12 cellular contexts compared by ENCODE assay signal in the genomic region with DNA sequence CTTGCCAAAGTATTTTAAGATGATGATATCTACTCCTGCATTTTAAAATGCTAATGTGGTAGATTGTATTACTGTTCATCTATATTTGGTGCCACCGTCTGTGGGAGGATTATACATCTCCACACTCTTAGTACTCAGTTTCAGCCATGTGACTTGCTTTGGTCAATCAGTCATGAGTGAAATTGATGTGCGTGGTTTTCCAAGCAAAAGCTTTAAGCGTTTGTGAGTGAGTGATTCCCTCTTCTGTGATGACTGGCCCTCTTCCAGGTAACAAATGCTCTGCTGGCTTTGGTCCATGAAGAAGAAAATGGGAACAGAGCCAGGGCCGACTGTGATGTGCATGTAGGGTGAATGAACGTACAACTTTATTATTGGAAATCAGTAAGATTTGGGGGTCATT.
A peak's percentile ranks its signal among the peaks of the same experiment; 100 is the strongest.
DNase-seq lines count a peak whose midpoint lies in the region; ATAC-seq and TF ChIP-seq lines count a peak whose summit lies in the region.
"Had no signal": no experiment of that assay in that cellular context is flagged by ENCODE, and none has a peak within 500 bp of the region (broad histone marks: within the 10 kb centered on the region; RNA-seq: fewer than 3 reads in every experiment).

No MANE protein-coding gene starts in this region.

- no peaks in the 10 kb centered on the region for H3K9me3 Mint-ChIP-seq in activated CD4-positive, alpha-beta T cell treated with anti-CD3 and anti-CD28 coated beads for 36 hours (ENCODE audit: low read depth)
- no peaks in the 10 kb centered on the region for H3K9me3 Mint-ChIP-seq in Calu3 (ENCODE audit: low read depth, unreplicated experiment)
- H3K9me3 Mint-ChIP-seq: memory B cell had no signal

- no TSS peak for BruUV-seq in Calu3 (replicated peaks; lab: Mats Ljungman, UMichigan)

- no peaks in the 10 kb centered on the region for H3K27me3 ChIP-seq in SJCRH30
- H3K27me3 ChIP-seq: right lobe of liver had no signal

- H3K27ac Mint-ChIP-seq in activated CD4-positive, alpha-beta T cell treated with anti-CD3 and anti-CD28 coated beads for 36 hours, result no peak overlapping the region
- no peak overlapping the region for H3K27ac Mint-ChIP-seq in Calu3 (ENCODE audit: unreplicated experiment)
- H3K27ac Mint-ChIP-seq: memory B cell had no signal

- peaks cover 2% of the 10 kb centered on the region for H3K27me3 Mint-ChIP-seq in activated CD4-positive, alpha-beta T cell treated with anti-CD3 and anti-CD28 coated beads for 36 hours
- peaks cover 28% of the 10 kb centered on the region for H3K27me3 Mint-ChIP-seq in Calu3 (ENCODE audit: unreplicated experiment)
- H3K27me3 Mint-ChIP-seq: memory B cell had no signal

- intact Hi-C loops in activated CD4-positive, alpha-beta T cell treated with anti-CD3 and anti-CD28 coated beads for 36 hours (cut with DNase I, micrococcal nuclease), result loop anchor here in 1 of 2 experiments (5.0 kb wide), 1 partner anchor 215 kb away; no protein-coding TSS in a partner anchor
- intact Hi-C loops in Calu3 (cut with micrococcal nuclease; ENCODE audit: unreplicated experiment), result no loop called here

- peaks cover 12% of the 10 kb centered on the region for H3K4me1 ChIP-seq in SJCRH30
- H3K4me1 ChIP-seq: HAP-1, right lobe of liver had no signal

- no peaks in the 10 kb centered on the region for H3K9me3 ChIP-seq in SJCRH30 (replicated peaks)
- H3K9me3 ChIP-seq: HAP-1, right lobe of liver had no signal

- no peaks in the 10 kb centered on the region for H3K36me3 Mint-ChIP-seq in activated CD4-positive, alpha-beta T cell treated with anti-CD3 and anti-CD28 coated beads for 36 hours (ENCODE audit: low read depth)
- no peaks in the 10 kb centered on the region for H3K36me3 Mint-ChIP-seq in Calu3 (ENCODE audit: insufficient read depth, unreplicated experiment)
- H3K36me3 Mint-ChIP-seq: memory B cell had no signal

- CTCF ChIA-PET in activated CD4-positive, alpha-beta T cell treated with anti-CD3 and anti-CD28 coated beads for 36 hours (lab: Charles Lee), result no interaction called here
- CTCF ChIA-PET in Calu3 (lab: Charles Lee), result no interaction called here

- no peak for TF ChIP-seq CTCF in Calu3 (IDR thresholded peaks at IDR 0.05; ENCODE audit: unreplicated experiment)

- peak; percentile 9 for DNase-seq in activated CD4-positive, alpha-beta T cell treated with anti-CD3 and anti-CD28 coated beads for 36 hours
- no peak for DNase-seq in activated CD4-positive, alpha-beta T cell treated with anti-CD3 and anti-CD28 coated beads for 1 hour
- DNase-seq in HT1080 (ENCODE audit: low read depth) (peak; percentile 44), SJCRH30 (peak; percentile 33 to 69), smooth muscle cell of the brain vasculature (ENCODE audit: low read depth, low spot score) (peak; percentile 50), Calu3 (no peak), C1 segment of cervical spinal cord (lab: John Stamatoyannopoulos, UW) (no peak), GM19238 (ENCODE audit: insufficient read length, low spot score) (no peak)
- DNase-seq: foreskin fibroblast, right lobe of liver had no signal

- H3K27ac ChIP-seq in SJCRH30, result no peak overlapping the region
- H3K27ac ChIP-seq: right lobe of liver had no signal

- POLR2A ChIA-PET in activated CD4-positive, alpha-beta T cell treated with anti-CD3 and anti-CD28 coated beads for 36 hours (lab: Charles Lee), result no interaction called here

- no peaks in the 10 kb centered on the region for H3K36me3 ChIP-seq in SJCRH30
- H3K36me3 ChIP-seq: HAP-1, right lobe of liver had no signal

- no peak overlapping the region for H3K4me3 ChIP-seq in SJCRH30
- H3K4me3 ChIP-seq: HAP-1, right lobe of liver had no signal

- ATAC-seq in activated CD4-positive, alpha-beta T cell treated with anti-CD3 and anti-CD28 coated beads for 36 hours, result peak; percentile 63
- ATAC-seq: right lobe of liver had no signal

- no peak overlapping the region for H3K4me3 Mint-ChIP-seq in activated CD4-positive, alpha-beta T cell treated with anti-CD3 and anti-CD28 coated beads for 36 hours
- no peak overlapping the region for H3K4me3 Mint-ChIP-seq in Calu3 (ENCODE audit: low read depth, unreplicated experiment)
- H3K4me3 Mint-ChIP-seq: memory B cell had no signal

- peaks cover 18% of the 10 kb centered on the region for H3K4me1 Mint-ChIP-seq in activated CD4-positive, alpha-beta T cell treated with anti-CD3 and anti-CD28 coated beads for 36 hours
- H3K4me1 Mint-ChIP-seq in Calu3 (ENCODE audit: low read depth, unreplicated experiment), result no peaks in the 10 kb centered on the region

Comparison
In these comparisons a context has a peak if more than half of its experiments do, and no peak if none do; other contexts are left out.
1. DNase-seq: peak in activated CD4-positive, alpha-beta T cell treated with anti-CD3 and anti-CD28 coated beads for 36 hours (single experiment), HT1080 (single experiment), SJCRH30 (2 of 2) and smooth muscle cell of the brain vasculature (single experiment); none in activated CD4-positive, alpha-beta T cell treated with anti-CD3 and anti-CD28 coated beads for 1 hour (single experiment), Calu3 (single experiment), C1 segment of cervical spinal cord (0 of 14) and GM19238 (single experiment).